Comparison of ENCODE assay signal across 8 cellular contexts in genomic region chr15:68558318-68559305, GRCh38. TPM values are rescaled to one million over a fixed set of nuclear protein-coding genes. Genes with fewer than 3 reads are reported as not detected.
A peak's percentile ranks its signal among the peaks of the same experiment; 100 is the strongest.
DNase-seq lines count a peak whose midpoint lies in the region; ATAC-seq and TF ChIP-seq lines count a peak whose summit lies in the region.

No MANE protein-coding gene starts in this region.

- 18% methylated on average over 26 of the region's 30 CpGs for WGBS in HUES64
- WGBS in iPS DF 6.9 (ENCODE audit: insufficient coverage, insufficient read length) = no CpG with 5 or more reads among the region's 30 CpGs

- in situ Hi-C loops in gastrocnemius medialis (cut with MboI; ENCODE audit: low sequenced_read_pairs in 4 of 4) = loop anchor here in 2 of 4 donors (5.0 to 10.0 kb wide), 3 partner anchors 114 to 316 kb away; no protein-coding TSS in a partner anchor

- peak; percentile 22 to 27 for DNase-seq in activated T-cell treated with anti-CD3 and anti-CD28 coated beads, Interleukin-2, amount 50 U/mL, for 48 hours
- DNase-seq in iPS DF 6.9 (ENCODE audit: low read depth, low spot score) (no peak), gastrocnemius medialis (no peak), DMS153 (lab: John Stamatoyannopoulos, UW) (no peak), NCI-H1092 treated with DMSO at 0.1 percent for 48 hours (lab: John Stamatoyannopoulos, UW) (no peak)
- no peak for DNase-seq in stimulated activated naive CD4-positive, alpha-beta T cell treated with Interleukin-2 at 50 U/mL for 16 hours (lab: John Stamatoyannopoulos, UW)

- H3K27me3 ChIP-seq in HUES64 (ENCODE audit: insufficient read depth, low read length) (peaks cover 15% of the 10 kb centered on the region), iPS DF 6.9 (ENCODE audit: control insufficient read depth, insufficient read depth, low read length) (no peaks in the 10 kb centered on the region), gastrocnemius medialis (peaks cover 0 to 4% (median 3%) of the 10 kb centered on the region in 3 donors)

- no peak overlapping the region; the same call in 1 of the 2 replicates for H3K27ac ChIP-seq in HUES64 (ENCODE audit: low read depth, low read length)
- H3K27ac ChIP-seq in iPS DF 6.9 (ENCODE audit: low read length) = no peak overlapping the region
- H3K27ac ChIP-seq in gastrocnemius medialis = no peak overlapping the region

- H3K4me3 ChIP-seq in HUES64 (ENCODE audit: low read length) (peak overlapping the region; percentile 62), iPS DF 6.9 (ENCODE audit: low read length) (peak overlapping the region; percentile 38; the same call in 1 of the 2 replicates), gastrocnemius medialis (peak overlapping the region; percentile 36 to 51 (median 44))

- ATAC-seq in gastrocnemius medialis (no peak), GM19328 (IDR thresholded peaks at IDR 0.05; ENCODE audit: unreplicated experiment) (no peak)

- intact Hi-C loops in gastrocnemius medialis (cut with DNase I; ENCODE audit: low total_unique reads) = loop anchor here (2.0 kb wide), 1 partner anchor 318 kb away; no protein-coding TSS in a partner anchor

- H3K9me3 ChIP-seq in HUES64 (ENCODE audit: insufficient read depth, low read depth, low read length) = no peaks in the 10 kb centered on the region
- H3K9me3 ChIP-seq in iPS DF 6.9 (ENCODE audit: control insufficient read depth, insufficient read depth, low read length) = no peaks in the 10 kb centered on the region
- H3K9me3 ChIP-seq in gastrocnemius medialis = no peaks in the 10 kb centered on the region

- H3K4me1 ChIP-seq in HUES64 (ENCODE audit: insufficient read depth, low read length) (peaks cover 15% of the 10 kb centered on the region; the same call in 1 of the 2 replicates), iPS DF 6.9 (ENCODE audit: control insufficient read depth, insufficient read depth, low read length) (peaks cover 8% of the 10 kb centered on the region), gastrocnemius medialis (peaks cover 0 to 4% of the 10 kb centered on the region in 2 donors)

- TF ChIP-seq CTCF in gastrocnemius medialis (IDR thresholded peaks at IDR 0.05 in 4 of 5, conservative IDR thresholded peaks at IDR 0.05 in 1 of 5) = no peak

- no peak for TF ChIP-seq POLR2A in gastrocnemius medialis (IDR thresholded peaks at IDR 0.05)

- H3K36me3 ChIP-seq in HUES64 (ENCODE audit: insufficient read depth, low read length) = no peaks in the 10 kb centered on the region
- no peaks in the 10 kb centered on the region for H3K36me3 ChIP-seq in iPS DF 6.9 (ENCODE audit: control insufficient read depth, insufficient read depth, low read length)
- H3K36me3 ChIP-seq in gastrocnemius medialis = no peaks in the 10 kb centered on the region

- peak overlapping the region; percentile 60; the same call in 1 of the 2 replicates for H3K9ac ChIP-seq in HUES64 (ENCODE audit: low read depth, low read length)

RNA-seq across cellular contexts. Expression of gene CORO2B, which starts 20.2 kb away (rescaled TPM):
- polyA plus RNA-seq in HUES64 (2013, experiment 1 of 2) = 5.6 TPM
- 6.7 TPM for polyA plus RNA-seq in HUES64 (2013, experiment 2 of 2)
- 1 to 10 TPM; 1.5 to 2.2 (median 1.8) TPM for total RNA-seq in gastrocnemius medialis

Comparison
In these comparisons a context has a peak if more than half of its experiments do, and no peak if none do; other contexts are left out.
1. DNase-seq: peak in activated T-cell treated with anti-CD3 and anti-CD28 coated beads, Interleukin-2, amount 50 U/mL, for 48 hours (2 of 2); none in iPS DF 6.9 (single experiment), gastrocnemius medialis (0 of 2), stimulated activated naive CD4-positive, alpha-beta T cell treated with Interleukin-2 at 50 U/mL for 16 hours (single experiment), DMS153 (single experiment) and NCI-H1092 treated with DMSO at 0.1 percent for 48 hours (single experiment).
2. Peak in every context shown above with its lines, with median percentiles within 50 percentile points of each other: H3K4me3 ChIP-seq.